10 cellular contexts compared by ENCODE assay signal in the genomic region with DNA sequence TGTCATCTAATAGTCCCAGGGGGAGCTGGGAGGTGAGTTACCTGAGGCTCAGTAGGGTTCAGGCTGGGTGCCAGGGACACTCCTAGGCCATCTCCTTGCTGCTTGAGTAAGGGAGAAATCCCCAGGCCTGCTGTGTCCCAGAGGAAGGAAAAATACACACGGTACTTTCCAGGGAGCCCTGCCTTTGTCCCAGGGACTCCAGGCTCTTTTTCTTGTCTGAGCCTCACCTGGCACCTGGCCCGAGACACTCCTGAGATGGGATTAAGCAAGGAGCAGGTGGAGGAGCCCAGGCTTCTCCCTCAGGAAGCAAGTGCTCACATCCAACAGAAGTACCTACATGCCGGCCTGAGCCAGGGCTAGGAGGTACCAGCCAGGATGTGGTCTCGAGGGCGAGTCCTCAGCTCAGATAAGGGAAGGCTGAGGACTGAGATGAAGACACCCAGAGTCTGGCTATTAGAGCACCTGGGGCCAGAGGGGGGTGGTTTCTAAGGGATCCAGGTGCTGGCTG. TPM values are rescaled to one million over a fixed set of nuclear protein-coding genes. Genes with fewer than 3 reads are reported as not detected.
DNase-seq lines count a peak whose midpoint lies in the region; ATAC-seq, FAIRE-seq and TF ChIP-seq lines count a peak whose summit lies in the region.
"Had no signal": no experiment of that assay in that cellular context is flagged by ENCODE, and none has a peak within 500 bp of the region (broad histone marks: within the 10 kb centered on the region; RNA-seq: fewer than 3 reads in every experiment).

No MANE protein-coding gene starts in this region.

- TF ChIP-seq CTCF in GM12865 (IDR thresholded peaks at IDR 0.05; ENCODE audit: insufficient read depth, low read depth, low read length, missing control alignments) (no peak), bronchial epithelial cell (IDR thresholded peaks at IDR 0.05; ENCODE audit: insufficient read depth, low read length, severe bottlenecking) (no peak)

- DNase-seq in GM12865 (ENCODE audit: low read depth), result peak; percentile 42
- peak; percentile 58 for DNase-seq in NCI-H69 (lab: John Stamatoyannopoulos, UW)
- peak; percentile 82 for DNase-seq in bronchial epithelial cell (ENCODE audit: low read depth)
- peak in 1 of 2 donors; percentile 40 for DNase-seq in trophoblast cell
- DNase-seq in MV-4-11 (lab: John Stamatoyannopoulos, UW), result no peak
- no peak for DNase-seq in GM19240 (ENCODE audit: insufficient read length, low spot score)
- no peak for DNase-seq in kidney glomerular epithelial cell (lab: John Stamatoyannopoulos, UW)
- DNase-seq: NCI-H446 had no signal

- no peak overlapping the region for H2BK5ac ChIP-seq in trophoblast cell (ENCODE audit: low read depth, low read length, poor library complexity)

- peaks cover 10 to 19% of the 10 kb centered on the region in 2 experiments for H3K4me1 ChIP-seq in trophoblast cell (ENCODE audit: control insufficient read depth in 1 of 2, insufficient read depth in 2 of 2, low read length in 2 of 2)

- H3K18ac ChIP-seq in trophoblast cell (ENCODE audit: low read length), result no peak overlapping the region

- peak overlapping the region; percentile 28 for H4K8ac ChIP-seq in trophoblast cell (ENCODE audit: low read depth, low read length)

- no peak overlapping the region for H3K4me2 ChIP-seq in trophoblast cell (ENCODE audit: low read length)

- peak overlapping the region; percentile 16 for H2BK120ac ChIP-seq in trophoblast cell (ENCODE audit: insufficient read depth, low read length, poor library complexity)

- H3K9ac ChIP-seq in trophoblast cell (ENCODE audit: low read length), result no peak overlapping the region

- peak; percentile 64 for FAIRE-seq in bronchial epithelial cell (lab: Jason Lieb, UNC)

- H3K36me3 ChIP-seq in bronchial epithelial cell (ENCODE audit: control insufficient read depth, insufficient read depth, low read length) (no peaks in the 10 kb centered on the region), trophoblast cell (ENCODE audit: control insufficient read depth in 1 of 2, insufficient read depth in 2 of 2, low read length in 2 of 2) (no peaks in the 10 kb centered on the region)

- no peaks in the 10 kb centered on the region for H3K79me2 ChIP-seq in trophoblast cell (ENCODE audit: control insufficient read depth, insufficient read depth, low read length, poor library complexity)

- H3K79me1 ChIP-seq in trophoblast cell (ENCODE audit: low read length), result peaks cover 2% of the 10 kb centered on the region

- H3K27me3 ChIP-seq in bronchial epithelial cell (ENCODE audit: control insufficient read depth, insufficient read depth, low read length) (peaks cover 3% of the 10 kb centered on the region), trophoblast cell (ENCODE audit: insufficient read depth, low read length) (no peaks in the 10 kb centered on the region)

- no peaks in the 10 kb centered on the region for H3K9me3 ChIP-seq in trophoblast cell (ENCODE audit: insufficient read depth, low read depth, low read length)

- H3K27ac ChIP-seq in trophoblast cell (ENCODE audit: low read depth, low read length), result no peak overlapping the region

- H3K4me3 ChIP-seq in GM12865 (ENCODE audit: low read depth, low read length) (no peak overlapping the region), bronchial epithelial cell (ENCODE audit: low read depth, low read length) (peak overlapping the region; percentile 17), trophoblast cell (ENCODE audit: low read depth, low read length) (no peak overlapping the region)

- ATAC-seq in GM18858 (IDR thresholded peaks at IDR 0.05; ENCODE audit: unreplicated experiment), result no peak

- peak overlapping the region; percentile 39 for H4K91ac ChIP-seq in trophoblast cell (ENCODE audit: low read depth, low read length)

- WGBS in trophoblast cell (ENCODE audit: extremely low coverage, insufficient coverage, insufficient read length), result no CpG with 5 or more reads among the region's 5 CpGs

- no peak overlapping the region for H3K14ac ChIP-seq in trophoblast cell (ENCODE audit: low read length)

- peak overlapping the region; percentile 44 for H2BK12ac ChIP-seq in trophoblast cell (ENCODE audit: low read length)

- H3K4ac ChIP-seq in trophoblast cell (ENCODE audit: low read depth, low read length), result no peak overlapping the region

- peak overlapping the region; percentile 1 for H2AK5ac ChIP-seq in trophoblast cell (ENCODE audit: low read length)

- H3K23ac ChIP-seq in trophoblast cell (ENCODE audit: low read length), result peak overlapping the region; percentile 63

- H2AFZ ChIP-seq in trophoblast cell (ENCODE audit: insufficient read depth, low read length, poor library complexity), result no peak overlapping the region

- H4K12ac ChIP-seq in trophoblast cell (ENCODE audit: low read depth, low read length), result no peak overlapping the region

RNA-seq across cellular contexts. Expression of a gene that starts 0.9 kb away (rescaled TPM):
- 0.26 TPM in 2 replicates for total RNA-seq in bronchial epithelial cell
- 0.08 and 0.10 TPM in 2 replicates for polyA plus RNA-seq in trophoblast cell (2013)
- total RNA-seq: epithelial cell of proximal tubule had no signal

RNA-seq across cellular contexts. Expression of a gene that starts 15.0 kb away (rescaled TPM):
- 56.6 and 126 TPM in 2 replicates for total RNA-seq in bronchial epithelial cell
- polyA plus RNA-seq in trophoblast cell (2013), result 19.5 and 20.6 TPM in 2 replicates

RNA-seq across cellular contexts. Expression of a gene that starts 17.9 kb away (rescaled TPM):
- 0.51 and 0.79 TPM in 2 replicates for total RNA-seq in bronchial epithelial cell
- 0.53 and 0.62 TPM in 2 replicates for polyA plus RNA-seq in trophoblast cell (2013)

RNA-seq across cellular contexts. Expression of a gene that starts 19.4 kb away (rescaled TPM):
- total RNA-seq in bronchial epithelial cell, result 2.0 and 2.1 TPM in 2 replicates
- 0.60 and 0.63 TPM in 2 replicates for polyA plus RNA-seq in trophoblast cell (2013)
- total RNA-seq: epithelial cell of proximal tubule had no signal

RNA-seq across cellular contexts. Expression of a gene that starts 33.4 kb away (rescaled TPM):
- 3.4 and 8.2 TPM in 2 replicates for total RNA-seq in bronchial epithelial cell
- polyA plus RNA-seq in trophoblast cell (2013), result 18.3 and 19.4 TPM in 2 replicates

Comparison
In these comparisons a context has a peak if more than half of its experiments do, and no peak if none do; other contexts are left out.
1. DNase-seq: peak in GM12865 (single experiment), NCI-H69 (single experiment) and bronchial epithelial cell (single experiment); none in MV-4-11 (single experiment), GM19240 (single experiment) and kidney glomerular epithelial cell (single experiment).